17 cellular contexts compared by ENCODE assay signal in the genomic region with DNA sequence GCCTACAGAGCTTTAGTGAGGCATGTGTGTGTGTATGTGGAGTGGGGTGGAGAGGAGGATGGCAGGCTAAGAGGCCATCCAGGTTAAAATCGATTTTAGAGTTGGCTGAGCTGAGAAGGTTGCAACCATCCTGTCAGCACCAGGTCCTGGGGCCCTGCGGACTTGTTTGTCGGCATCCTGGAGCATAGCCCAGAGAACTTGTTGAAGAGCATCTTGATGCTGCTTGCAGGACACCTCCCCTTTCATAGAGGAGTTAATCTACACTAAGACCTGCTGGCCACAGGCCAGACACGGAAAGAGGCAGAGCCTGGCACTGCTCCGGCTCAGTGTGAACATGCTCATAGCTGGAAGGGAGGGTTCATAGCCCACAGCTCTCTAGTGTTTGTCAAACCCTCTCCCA.
DNase-seq lines count a peak whose midpoint lies in the region; ATAC-seq and TF ChIP-seq lines count a peak whose summit lies in the region.
"Had no signal": no experiment of that assay in that cellular context is flagged by ENCODE, and none has a peak within 500 bp of the region (broad histone marks: within the 10 kb centered on the region; RNA-seq: fewer than 3 reads in every experiment).

No MANE protein-coding gene starts in this region.

- H3K4me1 ChIP-seq in heart left ventricle = no peaks in the 10 kb centered on the region
- H3K4me1 ChIP-seq in muscle layer of colon (ENCODE audit: insufficient read depth, low read length) = peaks cover 18% of the 10 kb centered on the region
- H3K4me1 ChIP-seq: parathyroid adenoma had no signal

- H3K27me3 ChIP-seq in heart left ventricle (no peaks in the 10 kb centered on the region), muscle layer of colon (ENCODE audit: control insufficient read depth in 1 of 2, insufficient read depth in 2 of 2, low read length in 2 of 2) (no peaks in the 10 kb centered on the region)
- H3K27me3 ChIP-seq: transverse colon had no signal

- peaks cover 8% of the 10 kb centered on the region for H3K27me3 Mint-ChIP-seq in nephron progenitor cell (ENCODE audit: low read depth, poor library complexity)

- DNase-seq in DMS79 (lab: John Stamatoyannopoulos, UW) (peak; percentile 96), NCI-H345 (lab: John Stamatoyannopoulos, UW) (peak; percentile 72), heart left ventricle (peak in 1 of 5 donors; percentile 59), DMS53 (lab: John Stamatoyannopoulos, UW) (no peak), nephron progenitor cell (no peak)
- DNase-seq: HFFc6, Kasumi-1, mesendoderm, NCI-H187, transverse colon had no signal

- H3K4me3 ChIP-seq in heart left ventricle (no peak overlapping the region), muscle layer of colon (ENCODE audit: low read depth in 1 of 2, low read length in 2 of 2) (no peak overlapping the region)
- H3K4me3 ChIP-seq: SK-N-MC, transverse colon had no signal

- H3K27ac Mint-ChIP-seq in nephron progenitor cell = no peak overlapping the region
- H3K27ac Mint-ChIP-seq: activated naive CD4-positive, alpha-beta T cell treated with anti-CD3 and anti-CD28 coated beads, Interleukin-2, amount 50 U/mL, for 72 hours; HFFc6 had no signal

- no peak overlapping the region for H3K4me3 Mint-ChIP-seq in nephron progenitor cell
- H3K4me3 Mint-ChIP-seq: HFFc6 had no signal

- H3K4me1 Mint-ChIP-seq in nephron progenitor cell = peaks cover 19% of the 10 kb centered on the region

- TF ChIP-seq POLR2A in heart left ventricle (IDR thresholded peaks at IDR 0.05) = no peak

- peaks cover 0 to 5% (median 0%) of the 10 kb centered on the region in 12 donors for H3K9me3 ChIP-seq in heart left ventricle
- H3K9me3 ChIP-seq in muscle layer of colon (ENCODE audit: low read length) = no peaks in the 10 kb centered on the region
- H3K9me3 ChIP-seq: transverse colon had no signal

- 35 to 47% (median 41%) methylated on average over 5 of the region's 5 CpGs for WGBS in heart left ventricle, 4 donors

- H3K9me3 Mint-ChIP-seq in nephron progenitor cell = peaks cover 18% of the 10 kb centered on the region
- H3K9me3 Mint-ChIP-seq: HFFc6 had no signal

- no peaks in the 10 kb centered on the region for H3K36me3 ChIP-seq in heart left ventricle
- no peaks in the 10 kb centered on the region for H3K36me3 ChIP-seq in muscle layer of colon (ENCODE audit: insufficient read depth, low read length)
- H3K36me3 ChIP-seq: transverse colon had no signal

- no peak for TF ChIP-seq CTCF in heart left ventricle (IDR thresholded peaks at IDR 0.05)
- TF ChIP-seq CTCF in nephron progenitor cell (IDR thresholded peaks at IDR 0.05) = no peak

- H3K27ac ChIP-seq in heart left ventricle (no peak overlapping the region), muscle layer of colon (ENCODE audit: low read depth, low read length) (peak overlapping the region; percentile 58)
- H3K27ac ChIP-seq: HL-60, parathyroid adenoma, SK-N-MC had no signal

- no peak overlapping the region for H3K9ac ChIP-seq in muscle layer of colon (ENCODE audit: low read length)
- H3K9ac ChIP-seq: parathyroid adenoma had no signal

- intact Hi-C loops in heart left ventricle (cut with DNase I) = no loop called here

- ATAC-seq in heart left ventricle = peak; percentile 68 to 77 (median 69)
- no peak for ATAC-seq in HG02759 (IDR thresholded peaks at IDR 0.05; ENCODE audit: unreplicated experiment)
- ATAC-seq in GM18858 (IDR thresholded peaks at IDR 0.05; ENCODE audit: unreplicated experiment) = no peak
- ATAC-seq: activated naive CD4-positive, alpha-beta T cell treated with anti-CD3 and anti-CD28 coated beads, Interleukin-2, amount 50 U/mL, for 72 hours had no signal

- no peaks in the 10 kb centered on the region for H3K36me3 Mint-ChIP-seq in nephron progenitor cell (ENCODE audit: low read depth)
- H3K36me3 Mint-ChIP-seq: activated naive CD4-positive, alpha-beta T cell treated with anti-CD3 and anti-CD28 coated beads, Interleukin-2, amount 50 U/mL, for 72 hours had no signal

Comparison
In these comparisons a context has a peak if more than half of its experiments do, and no peak if none do; other contexts are left out.
1. DNase-seq: peak in DMS79 (single experiment) and NCI-H345 (single experiment); none in DMS53 (single experiment) and nephron progenitor cell (single experiment).
2. ATAC-seq: peak in heart left ventricle (4 of 4); none in HG02759 (single experiment) and GM18858 (single experiment).